ENCODE assay signal across 8 cellular contexts in the genomic region with DNA sequence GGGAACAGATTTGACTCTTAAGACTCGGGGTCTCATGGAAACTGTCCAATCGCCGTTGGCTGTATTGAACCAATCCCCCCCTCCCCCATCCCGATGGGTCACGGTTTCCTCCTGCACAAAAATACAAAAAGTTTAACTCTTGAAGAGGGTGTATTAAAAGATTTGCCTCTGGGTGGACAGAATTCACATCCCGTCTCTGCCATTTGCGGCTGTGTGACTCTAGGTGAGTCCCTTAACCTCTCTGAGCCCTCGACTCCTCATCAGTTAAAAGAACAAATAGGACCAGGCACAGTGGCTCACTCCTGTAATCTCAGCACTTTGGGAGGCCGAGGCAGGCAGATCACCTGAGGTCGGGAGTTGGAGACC. TPM values are rescaled to one million over a fixed set of nuclear protein-coding genes. Genes with fewer than 3 reads are reported as not detected.
DNase-seq lines count a peak whose midpoint lies in the region; ATAC-seq, FAIRE-seq and TF ChIP-seq lines count a peak whose summit lies in the region.

No MANE protein-coding gene starts in this region.

- no peak for TF ChIP-seq CTCF in PC-3 (conservative IDR thresholded peaks at IDR 0.05; ENCODE audit: low read depth, low read length)
- TF ChIP-seq CTCF in endothelial cell of umbilical vein (IDR thresholded peaks at IDR 0.05; ENCODE audit: extremely low read depth in 1 of 2, insufficient read depth in 1 of 2, low read depth in 1 of 2, low read length in 2 of 2) = no peak
- TF ChIP-seq CTCF in osteoblast (IDR thresholded peaks at IDR 0.05; ENCODE audit: extremely low read depth, low read depth, low read length) = no peak

- no peak overlapping the region for H3K27ac ChIP-seq in PC-3 (ENCODE audit: low read length)
- H3K27ac ChIP-seq in endothelial cell of umbilical vein (ENCODE audit: insufficient read depth, low read depth, low read length) = no peak overlapping the region
- no peak overlapping the region for H3K27ac ChIP-seq in osteoblast (ENCODE audit: low read depth, low read length)

- H3K4me1 ChIP-seq in ES-I3 (ENCODE audit: insufficient read depth, low read length) (no peaks in the 10 kb centered on the region), PC-3 (ENCODE audit: insufficient read depth, low read length) (peaks cover 6% of the 10 kb centered on the region), endothelial cell of umbilical vein (ENCODE audit: control insufficient read depth, extremely low read depth, insufficient read depth, low read length) (peaks cover 3% of the 10 kb centered on the region), osteoblast (ENCODE audit: insufficient read depth, low read length) (peaks cover 4% of the 10 kb centered on the region)

- no peak for TF ChIP-seq POLR2A in endothelial cell of umbilical vein (IDR thresholded peaks at IDR 0.05; ENCODE audit: low read depth, low read length)

- H4K20me1 ChIP-seq in PC-3 (ENCODE audit: low read length) = no peaks in the 10 kb centered on the region
- H4K20me1 ChIP-seq in endothelial cell of umbilical vein (replicated peaks; ENCODE audit: control insufficient read depth, extremely low read depth, insufficient read depth, low read length) = no peaks in the 10 kb centered on the region
- H4K20me1 ChIP-seq in osteoblast (ENCODE audit: insufficient read depth, low read length) = no peaks in the 10 kb centered on the region

- H3K27me3 ChIP-seq in PC-3 (ENCODE audit: low read length) = peaks cover 6% of the 10 kb centered on the region; the same call in 1 of the 2 replicates
- peaks cover 0 to 2% of the 10 kb centered on the region in 2 experiments for H3K27me3 ChIP-seq in endothelial cell of umbilical vein (ENCODE audit: control insufficient read depth in 2 of 2, insufficient read depth in 2 of 2, low read length in 2 of 2)
- H3K27me3 ChIP-seq in osteoblast (ENCODE audit: insufficient read depth, low read length) = peaks cover 3% of the 10 kb centered on the region

- H3K9me3 ChIP-seq in ES-I3 (ENCODE audit: control insufficient read depth, insufficient read depth, low read length) = no peaks in the 10 kb centered on the region
- no peaks in the 10 kb centered on the region for H3K9me3 ChIP-seq in PC-3 (ENCODE audit: low read length)
- H3K9me3 ChIP-seq in endothelial cell of umbilical vein (replicated peaks; ENCODE audit: control insufficient read depth, insufficient read depth, low read length) = no peaks in the 10 kb centered on the region
- H3K9me3 ChIP-seq in osteoblast (ENCODE audit: low read depth, low read length) = no peaks in the 10 kb centered on the region

- H2AFZ ChIP-seq in PC-3 (ENCODE audit: low read length) = peak overlapping the region; percentile 78
- H2AFZ ChIP-seq in endothelial cell of umbilical vein (ENCODE audit: low read depth, low read length) = no peak overlapping the region
- H2AFZ ChIP-seq in osteoblast (ENCODE audit: low read length) = peak overlapping the region; percentile 47

- POLR2A ChIA-PET in PC-3 (lab: Charles Lee; ENCODE audit: unreplicated experiment) = no interaction called here
- POLR2A ChIA-PET in endothelial cell of umbilical vein (lab: Charles Lee) = no interaction called here

- H3K27ac Mint-ChIP-seq in activated naive CD4-positive, alpha-beta T cell treated with anti-CD3 and anti-CD28 coated beads, Interleukin-2, amount 50 U/mL, for 72 hours = no peak overlapping the region

- H3K9ac ChIP-seq in ES-I3 (ENCODE audit: low read depth, low read length) = peak overlapping the region; percentile 33; the same call in 1 of the 2 replicates
- no peak overlapping the region for H3K9ac ChIP-seq in PC-3 (ENCODE audit: low read length)
- H3K9ac ChIP-seq in endothelial cell of umbilical vein (replicated peaks; ENCODE audit: extremely low read depth, insufficient read depth, low read length) = no peak overlapping the region

- CTCF ChIA-PET in PC-3 (lab: Charles Lee) = no interaction called here
- CTCF ChIA-PET in endothelial cell of umbilical vein (lab: Charles Lee) = interaction anchor here (1.0 to 2.2 kb wide), 2 partner anchors 30 to 31 kb away, joined by 3 to 6 read pairs; no protein-coding TSS in a partner anchor

- ATAC-seq in PC-3 (no peak), HG02623 (IDR thresholded peaks at IDR 0.05; ENCODE audit: unreplicated experiment) (no peak)
- ATAC-seq in activated naive CD4-positive, alpha-beta T cell treated with anti-CD3 and anti-CD28 coated beads, Interleukin-2, amount 50 U/mL, for 72 hours = no peak

- H3K9me2 ChIP-seq in PC-3 (replicated peaks; ENCODE audit: low read length) = no peaks in the 10 kb centered on the region

- H3K36me3 ChIP-seq in ES-I3 (ENCODE audit: insufficient read depth, low read length) (no peaks in the 10 kb centered on the region), PC-3 (ENCODE audit: low read depth, low read length) (no peaks in the 10 kb centered on the region), endothelial cell of umbilical vein (ENCODE audit: control insufficient read depth in 2 of 2, extremely low read depth in 1 of 2, insufficient read depth in 2 of 2, low read length in 2 of 2) (no peaks in the 10 kb centered on the region), osteoblast (ENCODE audit: insufficient read depth, low read length) (no peaks in the 10 kb centered on the region)

- H3K4me2 ChIP-seq in PC-3 (ENCODE audit: low read length) (peak overlapping the region; percentile 86), endothelial cell of umbilical vein (ENCODE audit: insufficient read depth, low read length) (peak overlapping the region; percentile 67), osteoblast (ENCODE audit: insufficient read depth, low read length) (peak overlapping the region; percentile 72)

- no peak for FAIRE-seq in endothelial cell of umbilical vein (lab: Jason Lieb, UNC)

- no peak for DNase-seq in PC-3
- no peak for DNase-seq in endothelial cell of umbilical vein (ENCODE audit: low read depth, low spot score)
- DNase-seq in osteoblast (ENCODE audit: insufficient read length, low spot score, missing footprints) = no peak
- DNase-seq in NCI-H1694 treated with DMSO at 0.1 percent for 48 hours (lab: John Stamatoyannopoulos, UW) = no peak
- DNase-seq in activated naive CD4-positive, alpha-beta T cell treated with anti-CD3 and anti-CD28 coated beads, Interleukin-2, amount 50 U/mL, for 72 hours (ENCODE audit: low spot score in 2 of 2) = no peak
- DNase-seq in T1000 (lab: John Stamatoyannopoulos, UW) = no peak

- peak overlapping the region; percentile 57; the same call in 1 of the 2 replicates for H3K4me3 ChIP-seq in PC-3 (ENCODE audit: low read length)
- no peak overlapping the region for H3K4me3 ChIP-seq in endothelial cell of umbilical vein (replicated peaks in 1 of 3; ENCODE audit: insufficient read depth in 1 of 3, low read depth in 1 of 3, low read length in 3 of 3)
- peak overlapping the region; percentile 60 for H3K4me3 ChIP-seq in osteoblast (ENCODE audit: insufficient read depth, low read length)

- H3K9me3 Mint-ChIP-seq in activated naive CD4-positive, alpha-beta T cell treated with anti-CD3 and anti-CD28 coated beads, Interleukin-2, amount 50 U/mL, for 72 hours = no peaks in the 10 kb centered on the region

- intact Hi-C loops in PC-3 (cut with micrococcal nuclease) = no loop called here
- intact Hi-C loops in endothelial cell of umbilical vein (cut with micrococcal nuclease) = no loop called here

- no peaks in the 10 kb centered on the region for H3F3A ChIP-seq in PC-3 (ENCODE audit: low read length, unreplicated experiment)

- H3K36me3 Mint-ChIP-seq in activated naive CD4-positive, alpha-beta T cell treated with anti-CD3 and anti-CD28 coated beads, Interleukin-2, amount 50 U/mL, for 72 hours = no peaks in the 10 kb centered on the region

- no peaks in the 10 kb centered on the region for H3K9me1 ChIP-seq in endothelial cell of umbilical vein (replicated peaks; ENCODE audit: control insufficient read depth, extremely low read depth, insufficient read depth, low read length)

- H3K79me2 ChIP-seq in PC-3 (ENCODE audit: low read length) (no peaks in the 10 kb centered on the region), endothelial cell of umbilical vein (ENCODE audit: control insufficient read depth, insufficient read depth, low read length) (no peaks in the 10 kb centered on the region), osteoblast (ENCODE audit: insufficient read depth, low read length) (no peaks in the 10 kb centered on the region)

- dilution Hi-C loops in endothelial cell of umbilical vein (cut with MboI; ENCODE audit: extremely low pct_ligation_motif_present, low sequenced_read_pairs) = no loop called here

- no TSS peak for BruUV-seq in PC-3 (replicated peaks; lab: Mats Ljungman, UMichigan)
- BruUV-seq in endothelial cell of umbilical vein (replicated peaks; lab: Mats Ljungman, UMichigan) = no TSS peak

TF ChIP-seq in endothelial cell of umbilical vein, 7 proteins besides CTCF, POLR2A, EP300 and RAD21:
- TF ChIP-seq MYC (IDR thresholded peaks at IDR 0.05; ENCODE audit: low read depth, low read length) (no peak), GATA2 (IDR thresholded peaks at IDR 0.05; ENCODE audit: insufficient read depth, insufficient read length, low read depth, low read length) (no peak), FOS (IDR thresholded peaks at IDR 0.05; ENCODE audit: borderline replicate concordance, insufficient read depth, low read length) (no peak)

RNA-seq across cellular contexts. Expression of a gene that starts 31.3 kb away (rescaled TPM):
- total RNA-seq in PC-3 (2014; rRNA removed) = 28.1 and 30.6 TPM in 2 replicates
- total RNA-seq in endothelial cell of umbilical vein = 11.4 TPM in 2 replicates
- 5.1 and 5.9 TPM in 2 replicates for polyA plus RNA-seq in endothelial cell of umbilical vein
- polyA plus RNA-seq in endothelial cell of umbilical vein (2011; cell fraction: cytosol; rRNA removed) = 4.1 and 5.3 TPM in 2 replicates
- 3.6 and 4.0 TPM in 2 replicates for polyA plus RNA-seq in endothelial cell of umbilical vein (2011; cell fraction: nucleus; rRNA removed)
- 0.67 and 0.91 TPM in 2 replicates for polyA plus RNA-seq in endothelial cell of umbilical vein (2012)
- polyA minus RNA-seq in endothelial cell of umbilical vein = 9.4 and 9.6 TPM in 2 replicates
- polyA minus RNA-seq in endothelial cell of umbilical vein (2011; cell fraction: cytosol; rRNA and poly(A)+ RNA removed) = 10.3 TPM
- 5.0 and 7.3 TPM in 2 replicates for polyA minus RNA-seq in endothelial cell of umbilical vein (2011; cell fraction: nucleus; rRNA and poly(A)+ RNA removed)
- 10.3 and 12.7 TPM in 2 replicates for total RNA-seq in osteoblast
- 10 to 100 TPM in 1 of 2 donors, 1 to 10 TPM in 1; 9.3 to 11.4 TPM for total RNA-seq in activated naive CD4-positive, alpha-beta T cell treated with anti-CD3 and anti-CD28 coated beads, Interleukin-2, amount 50 U/mL, for 72 hours

RNA-seq across cellular contexts. Expression of a gene that starts 36.6 kb away (rescaled TPM):
- total RNA-seq in PC-3 (2014; rRNA removed) (129 and 215 TPM in 2 replicates), endothelial cell of umbilical vein (87.6 and 98.0 TPM in 2 replicates), osteoblast (26.5 and 30.4 TPM in 2 replicates)
- 31.5 and 38.3 TPM in 2 replicates for polyA plus RNA-seq in endothelial cell of umbilical vein
- 20.3 TPM in 2 replicates for polyA plus RNA-seq in endothelial cell of umbilical vein (2011; cell fraction: cytosol; rRNA removed)
- polyA plus RNA-seq in endothelial cell of umbilical vein (2011; cell fraction: nucleus; rRNA removed) = 34.8 and 37.6 TPM in 2 replicates
- polyA plus RNA-seq in endothelial cell of umbilical vein (2012) = 52.3 and 53.6 TPM in 2 replicates
- polyA minus RNA-seq in endothelial cell of umbilical vein = 17.5 and 24.7 TPM in 2 replicates
- 17.6 TPM for polyA minus RNA-seq in endothelial cell of umbilical vein (2011; cell fraction: cytosol; rRNA and poly(A)+ RNA removed)
- 25.6 and 54.2 TPM in 2 replicates for polyA minus RNA-seq in endothelial cell of umbilical vein (2011; cell fraction: nucleus; rRNA and poly(A)+ RNA removed)
- 10 to 100 TPM; 55.2 to 59.0 TPM for total RNA-seq in activated naive CD4-positive, alpha-beta T cell treated with anti-CD3 and anti-CD28 coated beads, Interleukin-2, amount 50 U/mL, for 72 hours

Comparison
In these comparisons a context has a peak if more than half of its experiments do, and no peak if none do; other contexts are left out.
1. H3K4me3 ChIP-seq: peak in PC-3 (single experiment) and osteoblast (single experiment); none in endothelial cell of umbilical vein (0 of 3).
2. Peak in every context shown above with its lines, with median percentiles within 50 percentile points of each other: H3K4me2 ChIP-seq.